ENCODE assay signal across 8 cellular contexts in the genomic region with DNA sequence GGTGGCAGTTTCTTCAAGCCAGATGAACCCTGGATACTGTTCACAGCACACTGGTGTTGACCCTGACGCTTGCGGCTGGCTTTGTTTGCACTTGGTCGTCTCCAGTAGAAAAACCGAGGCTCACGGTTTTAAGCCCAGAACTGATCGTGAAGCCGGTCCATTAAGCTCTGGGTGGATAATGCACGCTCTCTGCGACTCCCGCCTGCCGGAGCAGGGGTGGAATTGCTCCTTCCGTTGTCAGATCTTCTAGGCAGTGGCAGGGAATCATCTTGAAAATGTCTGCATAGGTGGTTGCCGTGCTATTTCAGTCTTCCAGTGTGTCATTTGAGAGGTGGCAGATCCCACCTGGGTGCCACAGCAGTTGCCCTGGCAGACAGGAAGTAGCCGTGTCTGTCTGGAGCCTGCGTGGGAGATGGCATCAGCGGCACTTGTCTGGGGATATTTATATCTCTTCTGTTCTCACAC. TPM values are rescaled to one million over a fixed set of nuclear protein-coding genes. Genes with fewer than 3 reads are reported as not detected.
DNase-seq lines count a peak whose midpoint lies in the region; ATAC-seq lines count a peak whose summit lies in the region.

No MANE protein-coding gene starts in this region.

- DNase-seq in AG08395 (ENCODE audit: low spot score) (peak; percentile 40), NCI-H1417 (lab: John Stamatoyannopoulos, UW) (peak in 2 of 3 experiments; percentile 77 to 91), head of caudate nucleus (peak in 38 of 42 donors; percentile 34 to 83 (median 60)), renal cortical epithelial cell (ENCODE audit: low read depth) (peak; percentile 66)
- peak; percentile 42 for DNase-seq in activated naive CD4-positive, alpha-beta T cell treated with Interleukin-2 at 50 U/mL for 16 hours

- intact Hi-C loops in head of caudate nucleus (cut with DNase I) = no loop called here

- ATAC-seq in HG03521 (IDR thresholded peaks at IDR 0.05; ENCODE audit: unreplicated experiment) (no peak), GM18520 (IDR thresholded peaks at IDR 0.05; ENCODE audit: unreplicated experiment) (no peak), GM18502 (IDR thresholded peaks at IDR 0.05; ENCODE audit: poor library complexity, unreplicated experiment) (no peak)

RNA-seq across cellular contexts. Expression of gene AP5Z1, which starts 35.9 kb away (rescaled TPM):
- total RNA-seq in renal cortical epithelial cell = 17.6 and 18.4 TPM in 2 replicates

RNA-seq across cellular contexts. Expression of gene FOXK1, which starts 57.5 kb away (rescaled TPM):
- 24.3 and 45.8 TPM in 2 replicates for total RNA-seq in renal cortical epithelial cell
